Comparison of ENCODE assay signal across 8 cellular contexts in genomic region chr1:202141468-202141867, GRCh38. TPM values are rescaled to one million over a fixed set of nuclear protein-coding genes. Genes with fewer than 3 reads are reported as not detected.
"Had no signal": no experiment of that assay in that cellular context is flagged by ENCODE, and none has a peak within 500 bp of the region (broad histone marks: within the 10 kb centered on the region; RNA-seq: fewer than 3 reads in every experiment).

No MANE protein-coding gene starts in this region.

RNA-seq across cellular contexts. Expression of gene GPR37L1, which starts 18.8 kb away (rescaled TPM):
- total RNA-seq: dermis microvascular lymphatic vessel endothelial cell, mesenteric fat pad, myocyte, pulmonary artery endothelial cell, spleen, thoracic aorta had no signal
- polyA plus RNA-seq: keratinocyte had no signal

RNA-seq across cellular contexts. Expression of gene PTPN7, which starts 18.9 kb away (rescaled TPM):
- total RNA-seq: myocyte had no signal

RNA-seq across cellular contexts. Expression of gene LGR6, which starts 52.1 kb away (rescaled TPM):
- total RNA-seq: dermis microvascular lymphatic vessel endothelial cell, glomerular endothelial cell, pulmonary artery endothelial cell had no signal
